In the genomic region with DNA sequence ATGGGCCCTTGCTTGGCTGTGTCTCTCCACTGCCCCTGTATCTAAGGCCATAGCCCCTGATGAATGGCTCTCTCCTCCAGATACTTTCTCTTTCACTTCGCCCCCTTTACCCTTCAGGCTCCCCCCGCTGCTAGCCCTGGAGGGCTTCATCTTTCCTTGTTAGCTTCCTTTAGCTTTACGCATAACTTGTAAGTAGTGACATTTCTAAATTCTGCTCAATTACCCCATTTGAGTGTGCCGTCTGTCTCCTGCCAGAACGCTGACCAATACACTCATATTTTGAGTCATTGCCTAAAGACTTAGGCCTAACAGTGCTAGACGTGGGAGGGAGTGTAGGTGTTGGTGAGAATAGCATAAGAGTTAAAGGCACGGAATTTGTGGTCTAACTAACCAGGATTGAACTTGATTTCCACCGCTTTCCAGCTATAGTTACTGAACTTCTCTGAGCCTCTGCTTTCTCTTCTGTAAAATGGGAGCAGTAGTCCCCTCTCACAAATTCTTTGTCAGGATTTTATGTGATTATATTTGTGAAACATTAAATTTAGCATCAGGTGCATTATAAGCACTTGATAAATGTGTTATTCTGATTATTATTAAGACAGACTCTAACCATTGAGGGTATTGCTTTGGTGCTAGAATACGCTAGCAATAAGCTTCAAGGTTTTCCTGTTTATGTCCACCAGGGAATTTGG, we compare ENCODE assay signal across 8 cellular contexts.
A peak's percentile ranks its signal among the peaks of the same experiment; 100 is the strongest.
DNase-seq lines count a peak whose midpoint lies in the region; ATAC-seq and TF ChIP-seq lines count a peak whose summit lies in the region.

No MANE protein-coding gene starts in this region.

- POLR2A ChIA-PET in GM10248 (lab: Yijun Ruan, JAX): no interaction called here

- CTCF ChIA-PET in GM10248 (lab: Yijun Ruan, JAX): interaction anchor here (0.9 to 3.5 kb wide), 10 partner anchors 9 to 679 kb away, joined by 3 to 16 read pairs (median 4); no protein-coding TSS in a partner anchor

- H3K4me1 ChIP-seq in gastroesophageal sphincter: peaks cover 33 to 99% (median 53%) of the 10 kb centered on the region in 3 donors

- WGBS in gastroesophageal sphincter (ENCODE audit: low coverage in 1 of 2), 2 donors: 57 to 67% methylated on average over 6 to 9 of the region's 9 CpGs

- peak overlapping the region; percentile 89 for H3K27ac Mint-ChIP-seq in stimulated activated naive B cell treated with anti-CD40 and anti-IgM and Interleukin-4, amounts not matched to agents 10 μg/mL and 1 μg/mL and 100 μg/mL, for 72 hours

- ATAC-seq in GM21723 (IDR thresholded peaks at IDR 0.05; ENCODE audit: unreplicated experiment) (peak; percentile 83), gastroesophageal sphincter (no peak), sciatic nerve (no peak)
- ATAC-seq in stimulated activated naive B cell treated with anti-CD40 and anti-IgM and Interleukin-4, amounts not matched to agents 10 μg/mL and 1 μg/mL and 100 μg/mL, for 72 hours (replicated peaks): peak; percentile 79

- no peaks in the 10 kb centered on the region for H3K9me3 ChIP-seq in gastroesophageal sphincter

- no peaks in the 10 kb centered on the region for H3K36me3 ChIP-seq in gastroesophageal sphincter

- intact Hi-C loops in sciatic nerve (cut with DNase I): no loop called here

- TF ChIP-seq POLR2A in gastroesophageal sphincter (IDR thresholded peaks at IDR 0.05): no peak

- TF ChIP-seq EP300 in gastroesophageal sphincter (IDR thresholded peaks at IDR 0.05): no peak

- DNase-seq in GM10248 (ENCODE audit: extremely low spot score): peak; percentile 68
- peak in 3 of 5 experiments; percentile 23 to 83 (median 32) for DNase-seq in T-helper 2 cell
- peak; percentile 63 for DNase-seq in stimulated activated naive B cell treated with anti-CD40 and anti-IgM and Interleukin-4, amounts not matched to agents 10 μg/mL and 1 μg/mL and 100 μg/mL, for 72 hours
- DNase-seq in sciatic nerve (ENCODE audit: low spot score): no peak
- DNase-seq in A172 (ENCODE audit: low spot score): no peak
- no peak for DNase-seq in epidermal melanocyte (ENCODE audit: insufficient read length, low spot score)

- H3K36me3 Mint-ChIP-seq in stimulated activated naive B cell treated with anti-CD40 and anti-IgM and Interleukin-4, amounts not matched to agents 10 μg/mL and 1 μg/mL and 100 μg/mL, for 72 hours: peaks cover 16 to 28% of the 10 kb centered on the region in 2 donors

- no peaks in the 10 kb centered on the region for H3K27me3 ChIP-seq in gastroesophageal sphincter

- peak overlapping the region in 3 of 4 donors; percentile 88 to 91 (median 90) for H3K27ac ChIP-seq in gastroesophageal sphincter

- no peak for TF ChIP-seq CTCF in GM10248 (IDR thresholded peaks at IDR 0.05; ENCODE audit: control extremely low read depth, extremely low read depth, low read depth, missing control alignments)
- peak in 1 of 4 experiments; percentile 6 for TF ChIP-seq CTCF in gastroesophageal sphincter (IDR thresholded peaks at IDR 0.05)

- peaks cover 53 to 70% of the 10 kb centered on the region in 2 donors for H3K4me1 Mint-ChIP-seq in stimulated activated naive B cell treated with anti-CD40 and anti-IgM and Interleukin-4, amounts not matched to agents 10 μg/mL and 1 μg/mL and 100 μg/mL, for 72 hours

- H3K27me3 Mint-ChIP-seq in stimulated activated naive B cell treated with anti-CD40 and anti-IgM and Interleukin-4, amounts not matched to agents 10 μg/mL and 1 μg/mL and 100 μg/mL, for 72 hours: no peaks in the 10 kb centered on the region

- peaks cover 0 to 3% of the 10 kb centered on the region in 2 donors for H3K9me3 Mint-ChIP-seq in stimulated activated naive B cell treated with anti-CD40 and anti-IgM and Interleukin-4, amounts not matched to agents 10 μg/mL and 1 μg/mL and 100 μg/mL, for 72 hours

- no peak overlapping the region for H3K4me3 ChIP-seq in gastroesophageal sphincter

- peak overlapping the region; percentile 22 to 36 for H3K4me3 Mint-ChIP-seq in stimulated activated naive B cell treated with anti-CD40 and anti-IgM and Interleukin-4, amounts not matched to agents 10 μg/mL and 1 μg/mL and 100 μg/mL, for 72 hours

Comparison
In these comparisons a context has a peak if more than half of its experiments do, and no peak if none do; other contexts are left out.
1. DNase-seq: peak in GM10248 (single experiment), T-helper 2 cell (3 of 5) and stimulated activated naive B cell treated with anti-CD40 and anti-IgM and Interleukin-4, amounts not matched to agents 10 μg/mL and 1 μg/mL and 100 μg/mL, for 72 hours (single experiment); none in sciatic nerve (single experiment), A172 (single experiment) and epidermal melanocyte (single experiment).
2. ATAC-seq: peak in GM21723 (single experiment) and stimulated activated naive B cell treated with anti-CD40 and anti-IgM and Interleukin-4, amounts not matched to agents 10 μg/mL and 1 μg/mL and 100 μg/mL, for 72 hours (2 of 2); none in gastroesophageal sphincter (single experiment) and sciatic nerve (single experiment).